Comparison of ENCODE assay signal across 8 cellular contexts in genomic region chr11:65261591-65262380, GRCh38. TPM values are rescaled to one million over a fixed set of nuclear protein-coding genes. Genes with fewer than 3 reads are reported as not detected.
DNase-seq lines count a peak whose midpoint lies in the region; ATAC-seq and TF ChIP-seq lines count a peak whose summit lies in the region.

Gene POLA2 (plus strand): TSS chr11:65261962. CDS start chr11:65262293, 331 bp downstream.

- peak within 1 kb of the TSS; percentile 60 for H2BK120ac ChIP-seq in IMR-90 (ENCODE audit: low read depth, low read length)

- H2AK5ac ChIP-seq in IMR-90 (ENCODE audit: low read depth, low read length): peak within 1 kb of the TSS; percentile 97

- POLR2A ChIA-PET in IMR-90 (lab: Charles Lee; ENCODE audit: unreplicated experiment) (interaction anchor here (0.6 to 1.1 kb wide), 4 partner anchors 24 to 161 kb away, joined by 3 to 8 read pairs (median 4); partner anchors contain the start of gene NEAT1), OCI-LY7 (lab: Charles Lee) (interaction anchor here (0.6 to 2.1 kb wide), 10 partner anchors 9 to 151 kb away, joined by 3 to 11 read pairs (median 4); partner anchors contain the start of genes CAPN1, DPF2 and ZNHIT2)

- peaks cover 46% of the 10 kb centered on the region for H3K79me2 ChIP-seq in OCI-LY7 (ENCODE audit: insufficient read depth, low read depth, low read length)

- dilution Hi-C loops in IMR-90 (cut with HindIII; ENCODE audit: low sequenced_read_pairs, unreplicated experiment): no loop called here

- no peaks in the 10 kb centered on the region for H3K9me3 ChIP-seq in IMR-90 (ENCODE audit: control insufficient read depth, insufficient read depth, low read length)
- no peaks in the 10 kb centered on the region for H3K9me3 ChIP-seq in OCI-LY7 (ENCODE audit: low read length)
- no peaks in the 10 kb centered on the region for H3K9me3 ChIP-seq in mononuclear cell (ENCODE audit: low read depth, low read length)

- peak within 1 kb of the TSS; percentile 95 for H2AK9ac ChIP-seq in IMR-90 (replicated peaks; ENCODE audit: low read depth, low read length, poor library complexity)

- H3K4me3 ChIP-seq in IMR-90 (ENCODE audit: insufficient read depth, low read depth, low read length) (peak within 1 kb of the TSS; percentile 71), OCI-LY7 (ENCODE audit: low read depth, low read length, poor library complexity, severe bottlenecking) (peak within 1 kb of the TSS; percentile 78), mononuclear cell (ENCODE audit: low read length) (peak within 1 kb of the TSS; percentile 70)

- H4K8ac ChIP-seq in IMR-90 (ENCODE audit: low read depth in 2 of 2, low read length in 2 of 2): peak within 1 kb of the TSS; percentile 99 to 100

- peak within 1 kb of the TSS; percentile 97 for H4K91ac ChIP-seq in IMR-90 (ENCODE audit: insufficient read depth, low read depth, low read length)

- in situ Hi-C loops in IMR-90 (cut with MboI; ENCODE audit: low sequenced_read_pairs): no loop called here

- H3K27ac ChIP-seq in IMR-90 (ENCODE audit: insufficient read depth, low read length) (peak within 1 kb of the TSS; percentile 91), OCI-LY7 (ENCODE audit: low read depth, low read length, poor library complexity, severe bottlenecking) (peak within 1 kb of the TSS; percentile 70)

- H4K20me1 ChIP-seq in IMR-90 (ENCODE audit: insufficient read depth, low read length): no peaks in the 10 kb centered on the region
- H4K20me1 ChIP-seq in OCI-LY7 (ENCODE audit: insufficient read depth, low read length): 0 out of 2 replicates have a peak, but pooled peaks cover 10% of the 10 kb centered on the region

- H2BK15ac ChIP-seq in IMR-90 (ENCODE audit: low read depth, low read length): peak within 1 kb of the TSS; percentile 29; the same call in 1 of the 3 replicates

- intact Hi-C loops in IMR-90 (cut with micrococcal nuclease) (no loop called here), OCI-LY7 (cut with micrococcal nuclease; ENCODE audit: unreplicated experiment) (loop anchor here (2.0 to 10.0 kb wide), 2 partner anchors 53 to 247 kb away; partner anchors contain the start of genes ARL2 and CDC42EP2)

- peak within 1 kb of the TSS; percentile 96 for H4K5ac ChIP-seq in IMR-90 (ENCODE audit: low read depth, low read length)

- H2AFZ ChIP-seq in IMR-90 (replicated peaks; ENCODE audit: low read length, poor library complexity): peak within 1 kb of the TSS; percentile 97
- peak within 1 kb of the TSS; percentile 89 for H2AFZ ChIP-seq in OCI-LY7 (ENCODE audit: low read length)

- peak within 1 kb of the TSS; percentile 94 for H3K56ac ChIP-seq in IMR-90 (ENCODE audit: extremely low read depth, insufficient read depth, low read length)

- H2BK5ac ChIP-seq in IMR-90 (ENCODE audit: low read depth, low read length, poor library complexity, severe bottlenecking): peak within 1 kb of the TSS; percentile 90

- H3K4me1 ChIP-seq in IMR-90 (ENCODE audit: control insufficient read depth, insufficient read depth, low read length) (peaks cover 5% of the 10 kb centered on the region), OCI-LY7 (ENCODE audit: insufficient read depth, low read length, poor library complexity, severe bottlenecking) (peaks cover 25% of the 10 kb centered on the region), mononuclear cell (ENCODE audit: insufficient read depth, low read length) (peaks cover 23% of the 10 kb centered on the region)

- 1% methylated on average over 28 of the region's 66 CpGs; no CpG with 5 or more reads in 1 of the 2 experiments for WGBS in IMR-90 (ENCODE audit: extremely low coverage in 2 of 2, insufficient read length in 1 of 2), 2 experiments

- TF ChIP-seq CTCF in IMR-90 (conservative IDR thresholded peaks at IDR 0.05; ENCODE audit: low read depth, low read length) (no peak), OCI-LY7 (conservative IDR thresholded peaks at IDR 0.05; ENCODE audit: low read length) (no peak)

- H3K79me1 ChIP-seq in IMR-90 (ENCODE audit: low read depth in 1 of 2, low read length in 2 of 2): peaks cover 18 to 51% of the 10 kb centered on the region in 2 experiments

- peak within 1 kb of the TSS; percentile 90 for H3K18ac ChIP-seq in IMR-90 (ENCODE audit: low read depth, low read length)

- CTCF ChIA-PET in IMR-90 (lab: Yijun Ruan, JAX): interaction anchor here (0.8 to 1.9 kb wide), 4 partner anchors 9 to 68 kb away, joined by 3 to 10 read pairs (median 6); no protein-coding TSS in a partner anchor
- CTCF ChIA-PET in OCI-LY7 (lab: Charles Lee; ENCODE audit: unreplicated experiment): interaction anchor here (0.9 kb wide), 1 partner anchor 19 kb away, joined by 3 read pairs; no protein-coding TSS in a partner anchor

- peaks cover 4% of the 10 kb centered on the region for H3K9me1 ChIP-seq in IMR-90 (ENCODE audit: insufficient read depth, low read length)

- H3K4me2 ChIP-seq in IMR-90 (ENCODE audit: low read depth, low read length) (peak within 1 kb of the TSS; percentile 95), OCI-LY7 (ENCODE audit: low read length) (peak within 1 kb of the TSS; percentile 99)

- H2BK20ac ChIP-seq in IMR-90 (ENCODE audit: low read depth, low read length): peak within 1 kb of the TSS; percentile 35; the same call in 1 of the 2 replicates

- H3K36me3 ChIP-seq in IMR-90 (ENCODE audit: control insufficient read depth, insufficient read depth, low read length) (no peaks in the 10 kb centered on the region; the same call in 1 of the 2 replicates), OCI-LY7 (ENCODE audit: insufficient read depth, low read length) (peaks cover 32% of the 10 kb centered on the region)

- TF ChIP-seq RAD21 in IMR-90 (IDR thresholded peaks at IDR 0.05; ENCODE audit: low read length): no peak

- peak; percentile 92 for TF ChIP-seq POLR2A in IMR-90 (IDR thresholded peaks at IDR 0.05; ENCODE audit: low read depth, low read length)

- no TSS peak for BruUV-seq in IMR-90 (replicated peaks; lab: Mats Ljungman, UMichigan)
- BruUV-seq in OCI-LY7 (replicated peaks; lab: Mats Ljungman, UMichigan): no TSS peak

- ATAC-seq in GM21528 (IDR thresholded peaks at IDR 0.05; ENCODE audit: low FRiP score, unreplicated experiment) (peak; percentile 75), IMR-90 (ENCODE audit: low read depth) (peak; percentile 92)

- H3K9me2 ChIP-seq in OCI-LY7 (ENCODE audit: insufficient read depth, low read length): no peaks in the 10 kb centered on the region

- peak; percentile 98 for DNase-seq in DMS 273 (lab: John Stamatoyannopoulos, UW; ENCODE audit: unreplicated experiment)
- DNase-seq in IMR-90: peak; percentile 95
- DNase-seq in OCI-LY7 (ENCODE audit: low spot score): peak; percentile 98
- DNase-seq in activated T-cell treated with anti-CD3 and anti-CD28 coated beads for 1 hour (ENCODE audit: low read depth): peak; percentile 95
- peak; percentile 92 for DNase-seq in epidermal melanocyte (ENCODE audit: insufficient read length, low spot score)
- DNase-seq in stimulated activated CD8-positive, alpha-beta memory T cell treated with anti-CD3 and anti-CD28 coated beads, Interleukin-2, amount 100 ng/mL, for 48 hours (ENCODE audit: low read depth in 2 of 2): peak; percentile 94 to 95

- H3K27me3 ChIP-seq in IMR-90 (ENCODE audit: control insufficient read depth, insufficient read depth, low read length) (no peaks in the 10 kb centered on the region), mononuclear cell (ENCODE audit: insufficient read depth, low read length) (no peaks in the 10 kb centered on the region)

- H3K14ac ChIP-seq in IMR-90 (replicated peaks; ENCODE audit: low read depth, low read length): peak within 1 kb of the TSS; percentile 97

- H3K23ac ChIP-seq in IMR-90 (ENCODE audit: low read depth, low read length): peak within 1 kb of the TSS; percentile 94

- H3K4ac ChIP-seq in IMR-90 (ENCODE audit: low read depth, low read length): peak within 1 kb of the TSS; percentile 96

- H3K9ac ChIP-seq in IMR-90 (ENCODE audit: low read depth, low read length): peak within 1 kb of the TSS; percentile 97

TF ChIP-seq in IMR-90, 13 proteins besides CTCF, POLR2A, EP300 and RAD21:
- TF ChIP-seq USF2 (IDR thresholded peaks at IDR 0.05; ENCODE audit: low read depth, low read length) (peak; percentile 63), CEBPB (IDR thresholded peaks at IDR 0.05; ENCODE audit: low read depth, low read length) (no peak), MXI1 (IDR thresholded peaks at IDR 0.05; ENCODE audit: borderline replicate concordance, low read depth, low read length) (peak; percentile 28; the same call in 1 of the 2 replicates), BHLHE40 (IDR thresholded peaks at IDR 0.05; ENCODE audit: low read depth, low read length) (peak; percentile 95)

RNA-seq across cellular contexts. Expression of gene POLA2, which starts in this region (rescaled TPM):
- 12.2 and 14.2 TPM in 2 replicates for total RNA-seq in IMR-90 (2012; rRNA removed)
- polyA plus RNA-seq in IMR-90 (2012; rRNA removed): 17.3 and 19.9 TPM in 2 replicates
- polyA plus RNA-seq in IMR-90 (2012; cell fraction: cytosol; rRNA removed): 7.9 and 20.1 TPM in 2 replicates
- polyA plus RNA-seq in IMR-90 (2012; cell fraction: nucleus; rRNA removed; ENCODE audit: low replicate concordance): 12.7 and 14.4 TPM in 2 replicates
- total RNA-seq in OCI-LY7 (2014; rRNA removed; shearing (Covaris generic)): 47.5 and 50.0 TPM in 2 replicates
- 89.1 and 103 TPM in 2 replicates for total RNA-seq in OCI-LY7 (2022)
- 12.2 TPM for total RNA-seq in mononuclear cell

Comparison
In these comparisons a context has a peak if more than half of its experiments do, and no peak if none do; other contexts are left out.
1. Peak in every context shown above with its lines: DNase-seq, ATAC-seq, H3K4me3 ChIP-seq and H3K27ac ChIP-seq.